In genomic region chr13:111216166-111216960, GRCh38 we compare ENCODE assay signal across 8 cellular contexts.
DNase-seq lines count a peak whose midpoint lies in the region; FAIRE-seq and TF ChIP-seq lines count a peak whose summit lies in the region.

No MANE protein-coding gene starts in this region.

- H3K79me2 ChIP-seq in OCI-LY7 (ENCODE audit: insufficient read depth, low read depth, low read length) (peaks cover 71% of the 10 kb centered on the region), astrocyte (ENCODE audit: insufficient read depth, low read length) (peaks cover 91% of the 10 kb centered on the region)

- H3K4me3 Mint-ChIP-seq in CD8-positive, alpha-beta memory T cell, result no peak overlapping the region
- no peak overlapping the region for H3K4me3 Mint-ChIP-seq in astrocyte (ENCODE audit: unreplicated experiment)

- H3K36me3 ChIP-seq in CD8-positive, alpha-beta memory T cell (ENCODE audit: insufficient read depth, low read length), result no peaks in the 10 kb centered on the region
- H3K36me3 ChIP-seq in OCI-LY7 (ENCODE audit: insufficient read depth, low read length) (peaks cover 53% of the 10 kb centered on the region), astrocyte (ENCODE audit: insufficient read depth, low read length) (peaks cover 3% of the 10 kb centered on the region), kidney (ENCODE audit: control insufficient read depth in 1 of 2, insufficient read depth in 2 of 2, low read length in 2 of 2) (peaks cover 0 to 2% of the 10 kb centered on the region in 2 donors)

- H3K9me3 Mint-ChIP-seq in CD8-positive, alpha-beta memory T cell, result no peaks in the 10 kb centered on the region
- H3K9me3 Mint-ChIP-seq in astrocyte (ENCODE audit: unreplicated experiment), result no peaks in the 10 kb centered on the region

- H3K27ac Mint-ChIP-seq in CD8-positive, alpha-beta memory T cell, result peak overlapping the region in 4 of 8 donors; percentile 34 to 81 (median 78)
- peak overlapping the region; percentile 21 for H3K27ac Mint-ChIP-seq in astrocyte (ENCODE audit: unreplicated experiment)

- peaks cover 3 to 44% (median 3%) of the 10 kb centered on the region in 3 donors for H3K36me3 Mint-ChIP-seq in CD8-positive, alpha-beta memory T cell
- peaks cover 4% of the 10 kb centered on the region for H3K36me3 Mint-ChIP-seq in astrocyte (ENCODE audit: low read depth, unreplicated experiment)

- H4K20me1 ChIP-seq in OCI-LY7 (ENCODE audit: insufficient read depth, low read length) (peaks cover 14% of the 10 kb centered on the region), astrocyte (ENCODE audit: insufficient read depth, low read length) (peaks cover 71% of the 10 kb centered on the region)

- H3K4me3 ChIP-seq in CD8-positive, alpha-beta memory T cell (ENCODE audit: low read length), result no peak overlapping the region
- no peak overlapping the region for H3K4me3 ChIP-seq in OCI-LY7 (ENCODE audit: low read depth, low read length, poor library complexity, severe bottlenecking)
- no peak overlapping the region for H3K4me3 ChIP-seq in astrocyte (ENCODE audit: insufficient read depth, low read depth, low read length)
- H3K4me3 ChIP-seq in kidney (ENCODE audit: low read length in 2 of 2), result no peak overlapping the region

- H3K27me3 Mint-ChIP-seq in CD8-positive, alpha-beta memory T cell, result no peaks in the 10 kb centered on the region
- no peaks in the 10 kb centered on the region for H3K27me3 Mint-ChIP-seq in astrocyte (ENCODE audit: low read depth, unreplicated experiment)

- FAIRE-seq in astrocyte (lab: Jason Lieb, UNC) (no peak), kidney (lab: Jason Lieb, UNC) (no peak)

- H3K27ac ChIP-seq in CD8-positive, alpha-beta memory T cell (ENCODE audit: low read depth, low read length), result no peak overlapping the region
- H3K27ac ChIP-seq in OCI-LY7 (ENCODE audit: low read depth, low read length, poor library complexity, severe bottlenecking) (no peak overlapping the region), astrocyte (ENCODE audit: low read depth, low read length) (no peak overlapping the region), kidney (ENCODE audit: low read depth in 2 of 2, low read length in 2 of 2) (peak overlapping the region in 1 of 2 donors; percentile 6)

- TF ChIP-seq CTCF in GM20000 (IDR thresholded peaks at IDR 0.05; ENCODE audit: extremely low read depth, missing control alignments), result peak; percentile 19
- TF ChIP-seq CTCF in OCI-LY7 (conservative IDR thresholded peaks at IDR 0.05; ENCODE audit: low read length), result peak; percentile 68
- TF ChIP-seq CTCF in astrocyte (IDR thresholded peaks at IDR 0.05; ENCODE audit: insufficient read depth, low read depth, low read length), result peak; percentile 31
- peak; percentile 59 for TF ChIP-seq CTCF in kidney (IDR thresholded peaks at IDR 0.05; ENCODE audit: borderline replicate concordance, extremely low read depth, insufficient read depth)

- no TSS peak for BruUV-seq in OCI-LY7 (replicated peaks; lab: Mats Ljungman, UMichigan)

- H3K4me1 Mint-ChIP-seq in CD8-positive, alpha-beta memory T cell, result peaks cover 36 to 64% (median 54%) of the 10 kb centered on the region in 3 donors
- peaks cover 67% of the 10 kb centered on the region for H3K4me1 Mint-ChIP-seq in astrocyte (ENCODE audit: low read depth, unreplicated experiment)

- H2AFZ ChIP-seq in OCI-LY7 (ENCODE audit: low read length), result no peak overlapping the region
- H2AFZ ChIP-seq in astrocyte (ENCODE audit: low read depth, low read length), result no peak overlapping the region

- POLR2A ChIA-PET in CD8-positive, alpha-beta memory T cell (lab: Charles Lee), result no interaction called here
- POLR2A ChIA-PET in OCI-LY7 (lab: Charles Lee), result no interaction called here

- CTCF ChIA-PET in CD8-positive, alpha-beta memory T cell (lab: Charles Lee), result interaction anchor here (0.6 to 8.8 kb wide), 6 partner anchors 10 to 623 kb away, joined by 3 to 79 read pairs (median 4); no protein-coding TSS in a partner anchor
- CTCF ChIA-PET in OCI-LY7 (lab: Charles Lee; ENCODE audit: unreplicated experiment), result interaction anchor here (1.2 kb wide), 1 partner anchor 9 kb away, joined by 3 read pairs; no protein-coding TSS in a partner anchor

- peak in 4 of 5 donors; percentile 2 to 56 (median 24) for DNase-seq in CD8-positive, alpha-beta memory T cell
- peak; percentile 43 for DNase-seq in GM20000 (ENCODE audit: low spot score)
- DNase-seq in OCI-LY7 (ENCODE audit: low spot score), result peak; percentile 47
- no peak for DNase-seq in astrocyte (ENCODE audit: low read depth)
- DNase-seq in kidney, result no peak
- DNase-seq in stimulated activated CD8-positive, alpha-beta memory T cell treated with anti-CD3 and anti-CD28 coated beads, Interleukin-7, amount 100 ng/mL, for 24 hours (ENCODE audit: low read depth), result peak; percentile 7
- DNase-seq in inferior parietal cortex (ENCODE audit: extremely low spot score), result no peak
- no peak for DNase-seq in NCI-H226

- intact Hi-C loops in OCI-LY7 (cut with micrococcal nuclease; ENCODE audit: unreplicated experiment), result loop anchor here (1.0 to 2.0 kb wide), 2 partner anchors 62 to 150 kb away; no protein-coding TSS in a partner anchor
- intact Hi-C loops in kidney (cut with DNase I), result no loop called here

- no peaks in the 10 kb centered on the region for H3K9me2 ChIP-seq in OCI-LY7 (ENCODE audit: insufficient read depth, low read length)

- H3K27me3 ChIP-seq in CD8-positive, alpha-beta memory T cell (ENCODE audit: insufficient read depth, low read length, poor library complexity, severe bottlenecking), result no peaks in the 10 kb centered on the region
- no peaks in the 10 kb centered on the region for H3K27me3 ChIP-seq in astrocyte (ENCODE audit: insufficient read depth, low read length)

- H3K9ac ChIP-seq in astrocyte (ENCODE audit: low read length) (peak overlapping the region; percentile 44), kidney (ENCODE audit: low read length in 2 of 2) (peak overlapping the region in 1 of 2 donors; percentile 1)

- H3K4me1 ChIP-seq in CD8-positive, alpha-beta memory T cell (ENCODE audit: insufficient read depth, low read length), result no peaks in the 10 kb centered on the region
- H3K4me1 ChIP-seq in OCI-LY7 (ENCODE audit: insufficient read depth, low read length, poor library complexity, severe bottlenecking) (peaks cover 31% of the 10 kb centered on the region), astrocyte (ENCODE audit: insufficient read depth, low read length) (peaks cover 27% of the 10 kb centered on the region), kidney (ENCODE audit: control insufficient read depth in 1 of 2, insufficient read depth in 1 of 2, low read depth in 1 of 2, low read length in 2 of 2) (peaks cover 33 to 43% of the 10 kb centered on the region in 2 donors)

- H3K9me3 ChIP-seq in CD8-positive, alpha-beta memory T cell (ENCODE audit: low read length), result no peaks in the 10 kb centered on the region
- H3K9me3 ChIP-seq in OCI-LY7 (ENCODE audit: low read length) (no peaks in the 10 kb centered on the region), astrocyte (ENCODE audit: insufficient read depth, low read depth, low read length) (no peaks in the 10 kb centered on the region), kidney (ENCODE audit: control insufficient read depth in 1 of 2, low read length in 2 of 2) (no peaks in the 10 kb centered on the region)

- peak overlapping the region; percentile 63 for H3K4me2 ChIP-seq in OCI-LY7 (ENCODE audit: low read length)
- H3K4me2 ChIP-seq in astrocyte (ENCODE audit: low read length), result no peak overlapping the region

Comparison
In these comparisons a context has a peak if more than half of its experiments do, and no peak if none do; other contexts are left out.
1. DNase-seq: peak in CD8-positive, alpha-beta memory T cell (4 of 5), GM20000 (single experiment), OCI-LY7 (single experiment) and stimulated activated CD8-positive, alpha-beta memory T cell treated with anti-CD3 and anti-CD28 coated beads, Interleukin-7, amount 100 ng/mL, for 24 hours (single experiment); none in astrocyte (single experiment), kidney (single experiment), inferior parietal cortex (single experiment) and NCI-H226 (single experiment).
2. Peak in every context shown above with its lines, with median percentiles within 50 percentile points of each other: CTCF ChIP-seq.